Comparison of ENCODE assay signal across 7 cellular contexts in genomic region chr15:62059108-62059817, GRCh38. TPM values are rescaled to one million over a fixed set of nuclear protein-coding genes. Genes with fewer than 3 reads are reported as not detected.
DNase-seq lines count a peak whose midpoint lies in the region; ATAC-seq, FAIRE-seq and TF ChIP-seq lines count a peak whose summit lies in the region.

No MANE protein-coding gene starts in this region.

- peak overlapping the region; percentile 96 for H2AFZ ChIP-seq in neuronal stem cell (ENCODE audit: low read length)

- no peak overlapping the region for H4K8ac ChIP-seq in neuronal stem cell (ENCODE audit: low read depth, low read length)

- WGBS in endodermal cell (ENCODE audit: insufficient coverage in 1 of 2, insufficient read length in 1 of 2), 2 experiments = 34 to 48% methylated on average over 11 to 12 of the region's 13 CpGs
- WGBS in neuronal stem cell (ENCODE audit: extremely low coverage in 2 of 2, insufficient read length in 2 of 2, insufficient replicate concordance in 1 of 2), 2 donors = no CpG with 5 or more reads among the region's 13 CpGs

- POLR2A ChIA-PET in Panc1 (lab: Charles Lee) = interaction anchor here (0.6 kb wide), 1 partner anchor 1370 kb away, joined by 7 read pairs; no protein-coding TSS in a partner anchor

- no peak overlapping the region for H2BK120ac ChIP-seq in neuronal stem cell (ENCODE audit: low read depth, low read length)

- DNase-seq in GM12892 (ENCODE audit: insufficient read length) (no peak), Panc1 (ENCODE audit: low read depth, low spot score) (no peak), endodermal cell (no peak), neuronal stem cell (ENCODE audit: low spot score) (no peak), nucleus accumbens (lab: John Stamatoyannopoulos, UW) (no peak), RCC 7860 (ENCODE audit: low spot score) (no peak)

- no peak overlapping the region for H2BK5ac ChIP-seq in neuronal stem cell (ENCODE audit: low read length)

- no peak for TF ChIP-seq POLR2A in GM12892 (IDR thresholded peaks at IDR 0.05; ENCODE audit: low read depth, low read length)

- H2BK12ac ChIP-seq in neuronal stem cell (ENCODE audit: low read length) = no peak overlapping the region

- H3K27me3 ChIP-seq in Panc1 (ENCODE audit: control insufficient read depth, insufficient read depth, low read length) (peaks cover 27% of the 10 kb centered on the region), endodermal cell (ENCODE audit: control insufficient read depth, insufficient read depth, low read length, poor library complexity, severe bottlenecking) (peaks cover 38% of the 10 kb centered on the region), neuronal stem cell (ENCODE audit: control insufficient read depth in 3 of 3, insufficient read depth in 3 of 3, low read depth in 1 of 3, low read length in 3 of 3) (peaks cover 0 to 36% (median 12%) of the 10 kb centered on the region in 3 experiments)

- H3K23ac ChIP-seq in neuronal stem cell (ENCODE audit: low read depth, low read length, poor library complexity) = no peak overlapping the region

- H3K36me3 Mint-ChIP-seq in endodermal cell (ENCODE audit: low read depth) = no peaks in the 10 kb centered on the region

- peak overlapping the region; percentile 78 for H3K4me3 Mint-ChIP-seq in endodermal cell

- intact Hi-C loops in Panc1 (cut with micrococcal nuclease; ENCODE audit: unreplicated experiment) = no loop called here

- no peak overlapping the region for H3K14ac ChIP-seq in neuronal stem cell (ENCODE audit: low read length)

- no peaks in the 10 kb centered on the region for H3K79me1 ChIP-seq in neuronal stem cell (ENCODE audit: low read depth, low read length)

- H3K9ac ChIP-seq in endodermal cell (ENCODE audit: extremely low read depth, low read length, poor library complexity, severe bottlenecking) (peak overlapping the region; percentile 30), neuronal stem cell (ENCODE audit: low read depth, low read length, poor library complexity) (no peak overlapping the region)

- peak overlapping the region; percentile 82 for H3K27ac Mint-ChIP-seq in endodermal cell

- FAIRE-seq in GM12892 (lab: Jason Lieb, UNC) (peak; percentile 56), RCC 7860 (lab: Jason Lieb, UNC) (no peak)

- ATAC-seq in Panc1 (no peak), GM18907 (IDR thresholded peaks at IDR 0.05; ENCODE audit: unreplicated experiment) (no peak)

- peaks cover 38% of the 10 kb centered on the region for H3K27me3 Mint-ChIP-seq in endodermal cell (ENCODE audit: insufficient read depth)

- no peak overlapping the region for H3K4ac ChIP-seq in neuronal stem cell (ENCODE audit: low read length)

- peak overlapping the region; percentile 82 for H3K4me2 ChIP-seq in neuronal stem cell (ENCODE audit: insufficient read depth, low read length, poor library complexity, severe bottlenecking)

- no peaks in the 10 kb centered on the region for H3K9me3 Mint-ChIP-seq in endodermal cell

- no peak overlapping the region for H3K18ac ChIP-seq in neuronal stem cell (ENCODE audit: low read length)

- CTCF ChIA-PET in Panc1 (lab: Charles Lee) = interaction anchor here (0.6 to 0.7 kb wide), 3 partner anchors 300 to 993 kb away, joined by 4 to 12 read pairs (median 8); no protein-coding TSS in a partner anchor

- peak overlapping the region; percentile 77 to 97 for H3K4me3 ChIP-seq in Panc1 (ENCODE audit: low read depth in 2 of 2, low read length in 2 of 2)
- peak overlapping the region; percentile 89 for H3K4me3 ChIP-seq in endodermal cell (ENCODE audit: low read length)
- H3K4me3 ChIP-seq in neuronal stem cell (ENCODE audit: low read length in 2 of 2) = peak overlapping the region; percentile 73 to 92

- H3K9me3 ChIP-seq in Panc1 (ENCODE audit: control insufficient read depth, insufficient read depth, low read depth, low read length) = no peaks in the 10 kb centered on the region
- no peaks in the 10 kb centered on the region for H3K9me3 ChIP-seq in endodermal cell (ENCODE audit: control insufficient read depth, low read length)
- no peaks in the 10 kb centered on the region for H3K9me3 ChIP-seq in neuronal stem cell (replicated peaks in 1 of 2; ENCODE audit: control insufficient read depth in 2 of 2, insufficient read depth in 1 of 2, low read depth in 1 of 2, low read length in 2 of 2)

- H3K4me1 Mint-ChIP-seq in endodermal cell = peaks cover 4% of the 10 kb centered on the region

- H3K27ac ChIP-seq in Panc1 (ENCODE audit: low read length) (peak overlapping the region; percentile 89), endodermal cell (ENCODE audit: low read depth, low read length) (no peak overlapping the region), neuronal stem cell (replicated peaks; ENCODE audit: low read length) (no peak overlapping the region)

- in situ Hi-C loops in Panc1 (cut with HindIII; ENCODE audit: low pct_unique_long_range_greater_than_20kb, low sequenced_read_pairs) = no loop called here

- H2AK5ac ChIP-seq in neuronal stem cell (ENCODE audit: low read depth, low read length) = no peak overlapping the region

- TF ChIP-seq CTCF in Panc1 (IDR thresholded peaks at IDR 0.05) (no peak; the same call in 1 of the 2 replicates), endodermal cell (conservative IDR thresholded peaks at IDR 0.05) (peak; percentile 42)

- H4K91ac ChIP-seq in neuronal stem cell (ENCODE audit: low read depth, low read length, poor library complexity) = no peak overlapping the region

- H2BK15ac ChIP-seq in neuronal stem cell (ENCODE audit: low read length) = no peak overlapping the region

- H3K36me3 ChIP-seq in Panc1 (ENCODE audit: control insufficient read depth, insufficient read depth, low read length) (peaks cover 7% of the 10 kb centered on the region), endodermal cell (ENCODE audit: control insufficient read depth, insufficient read depth, low read length) (no peaks in the 10 kb centered on the region), neuronal stem cell (replicated peaks in 1 of 2; ENCODE audit: control insufficient read depth in 2 of 2, insufficient read depth in 2 of 2, low read length in 2 of 2) (no peaks in the 10 kb centered on the region)

- TSS peak; percentile 73 for BruUV-seq in Panc1 (replicated peaks; lab: Mats Ljungman, UMichigan)

- H3K4me1 ChIP-seq in Panc1 (ENCODE audit: control insufficient read depth, insufficient read depth, low read length) = peaks cover 7% of the 10 kb centered on the region
- H3K4me1 ChIP-seq in endodermal cell (ENCODE audit: control insufficient read depth, insufficient read depth, low read length) = peaks cover 4% of the 10 kb centered on the region
- peaks cover 0 to 2% of the 10 kb centered on the region in 2 donors for H3K4me1 ChIP-seq in neuronal stem cell (ENCODE audit: control insufficient read depth in 2 of 2, insufficient read depth in 1 of 2, low read depth in 1 of 2, low read length in 2 of 2)

RNA-seq across cellular contexts. Expression of gene VPS13C, which starts 1.0 kb away (rescaled TPM):
- 39.0 TPM for polyA plus RNA-seq in GM12892 (2012; ENCODE audit: missing spikeins)
- total RNA-seq in Panc1 (2021; ENCODE audit: unreplicated experiment) (47.3 TPM), endodermal cell (10 to 100 TPM; 28.7 to 47.2 TPM)
- 9.2 TPM for polyA plus RNA-seq in Panc1 (2012; ENCODE audit: insufficient read length)
- polyA plus RNA-seq in endodermal cell (2013, experiment 1 of 2) = 13.0 TPM
- 13.2 TPM for polyA plus RNA-seq in endodermal cell (2013, experiment 2 of 2)
- 11.5 TPM for polyA plus RNA-seq in neuronal stem cell (2013, experiment 1 of 2)
- 11.7 TPM for polyA plus RNA-seq in neuronal stem cell (2013, experiment 2 of 2)

RNA-seq across cellular contexts. Expression of gene C2CD4A, which starts 7.5 kb away (rescaled TPM):
- polyA plus RNA-seq in GM12892 (2012; ENCODE audit: missing spikeins) = not detected
- total RNA-seq in Panc1 (2021; ENCODE audit: unreplicated experiment) (0.15 TPM), endodermal cell (not detected)
- not detected for polyA plus RNA-seq in Panc1 (2012; ENCODE audit: insufficient read length)
- not detected for polyA plus RNA-seq in endodermal cell (2013, experiment 1 of 2)
- polyA plus RNA-seq in endodermal cell (2013, experiment 2 of 2) = not detected
- polyA plus RNA-seq in neuronal stem cell (2013, experiment 1 of 2) = not detected
- not detected for polyA plus RNA-seq in neuronal stem cell (2013, experiment 2 of 2)
